8 cellular contexts compared by ENCODE assay signal in genomic region chr21:44817506-44817880, GRCh38. TPM values are rescaled to one million over a fixed set of nuclear protein-coding genes. Genes with fewer than 3 reads are reported as not detected.
DNase-seq lines count a peak whose midpoint lies in the region; ATAC-seq and TF ChIP-seq lines count a peak whose summit lies in the region.

No MANE protein-coding gene starts in this region.

- CTCF ChIA-PET in PC-3 (lab: Charles Lee), result no interaction called here

- BruUV-seq in PC-3 (replicated peaks; lab: Mats Ljungman, UMichigan), result no TSS peak

- intact Hi-C loops in PC-3 (cut with micrococcal nuclease) (loop anchor here (2.0 kb wide), 2 partner anchors 15 to 53 kb away; no protein-coding TSS in a partner anchor), esophagus squamous epithelium (cut with DNase I) (no loop called here)

- H3K27ac ChIP-seq in HUES6 (ENCODE audit: low read depth, low read length) (no peak overlapping the region; the same call in 1 of the 2 replicates), PC-3 (ENCODE audit: low read length) (peak overlapping the region; percentile 59), esophagus squamous epithelium (peak overlapping the region; percentile 85 to 96 (median 92))

- no peaks in the 10 kb centered on the region for H3K9me2 ChIP-seq in PC-3 (replicated peaks; ENCODE audit: low read length)

- DNase-seq in COR-L47 (lab: John Stamatoyannopoulos, UW) (peak; percentile 80), PC-3 (peak; percentile 92), activated T-helper 1 cell treated with Interleukin-2 at 50 U/mL for 16 hours (ENCODE audit: low read depth) (peak; percentile 92), esophagus squamous epithelium (lab: John Stamatoyannopoulos, UW) (peak; percentile 48), myocyte (ENCODE audit: low read depth) (peak; percentile 86)
- DNase-seq in stimulated activated CD8-positive, alpha-beta memory T cell treated with anti-CD3 and anti-CD28 coated beads, Interleukin-4, amount 100 ng/mL, for 48 hours, result peak; percentile 96

- ATAC-seq in GM21447 (IDR thresholded peaks at IDR 0.05; ENCODE audit: unreplicated experiment), result peak; percentile 63
- ATAC-seq in PC-3, result peak; percentile 89

- H3K36me3 ChIP-seq in HUES6 (ENCODE audit: control insufficient read depth, insufficient read depth, low read length) (peaks cover 12% of the 10 kb centered on the region), PC-3 (ENCODE audit: low read depth, low read length) (peaks cover 15% of the 10 kb centered on the region; the same call in 1 of the 2 replicates), esophagus squamous epithelium (peaks cover 0 to 15% (median 0%) of the 10 kb centered on the region in 3 donors)

- WGBS in esophagus squamous epithelium, 2 donors, result no CpG with 5 or more reads among the region's 43 CpGs

- H3K4me1 ChIP-seq in HUES6 (ENCODE audit: control insufficient read depth, insufficient read depth, low read length) (peaks cover 29% of the 10 kb centered on the region), PC-3 (ENCODE audit: insufficient read depth, low read length) (peaks cover 12% of the 10 kb centered on the region), esophagus squamous epithelium (peaks cover 16 to 45% (median 20%) of the 10 kb centered on the region in 3 donors)

- 0 out of 2 replicates have a peak, but pooled peaks cover 5% of the 10 kb centered on the region for H3K27me3 ChIP-seq in HUES6 (ENCODE audit: control insufficient read depth, insufficient read depth, low read length)
- no peaks in the 10 kb centered on the region for H3K27me3 ChIP-seq in PC-3 (ENCODE audit: low read length)
- no peaks in the 10 kb centered on the region for H3K27me3 ChIP-seq in esophagus squamous epithelium

- H2AFZ ChIP-seq in PC-3 (ENCODE audit: low read length), result no peak overlapping the region

- no peaks in the 10 kb centered on the region for H3F3A ChIP-seq in PC-3 (ENCODE audit: low read length, unreplicated experiment)

- peak overlapping the region; percentile 94 for H3K4me3 ChIP-seq in HUES6 (ENCODE audit: low read depth, low read length)
- peak overlapping the region; percentile 99 for H3K4me3 ChIP-seq in PC-3 (ENCODE audit: low read length)
- H3K4me3 ChIP-seq in esophagus squamous epithelium, result peak overlapping the region; percentile 55 to 85 (median 80)

- H4K20me1 ChIP-seq in PC-3 (ENCODE audit: low read length), result peaks cover 45% of the 10 kb centered on the region

- POLR2A ChIA-PET in PC-3 (lab: Charles Lee; ENCODE audit: unreplicated experiment), result interaction anchor here (0.5 to 1.0 kb wide), 6 partner anchors 16 to 241 kb away, joined by 4 to 8 read pairs (median 5); partner anchors contain the start of gene UBE2G2

- peaks cover 54% of the 10 kb centered on the region for H3K79me2 ChIP-seq in PC-3 (ENCODE audit: low read length)

- H3K9me3 ChIP-seq in HUES6 (ENCODE audit: control insufficient read depth, insufficient read depth, low read depth, low read length) (peaks cover 36% of the 10 kb centered on the region), PC-3 (ENCODE audit: low read length) (no peaks in the 10 kb centered on the region), esophagus squamous epithelium (peaks cover 0 to 29% (median 0%) of the 10 kb centered on the region in 3 donors)

- TF ChIP-seq POLR2A in esophagus squamous epithelium (IDR thresholded peaks at IDR 0.05), result no peak

- H3K4me2 ChIP-seq in PC-3 (ENCODE audit: low read length), result peak overlapping the region; percentile 98

- H3K9ac ChIP-seq in HUES6 (ENCODE audit: low read length) (peak overlapping the region; percentile 90), PC-3 (ENCODE audit: low read length) (peak overlapping the region; percentile 94)

- TF ChIP-seq CTCF in PC-3 (conservative IDR thresholded peaks at IDR 0.05; ENCODE audit: low read depth, low read length), result no peak
- TF ChIP-seq CTCF in esophagus squamous epithelium (IDR thresholded peaks at IDR 0.05), result no peak

RNA-seq across cellular contexts. Expression of gene SUMO3, which starts 0.4 kb away (rescaled TPM):
- total RNA-seq in PC-3 (2014; rRNA removed), result 242 and 290 TPM in 2 replicates
- 10 to 100 TPM; 22.9 to 55.0 (median 46.5) TPM for total RNA-seq in esophagus squamous epithelium
- 78.6 and 79.5 TPM in 2 replicates for total RNA-seq in myocyte
- 123 TPM for polyA plus RNA-seq in myocyte (2012)

RNA-seq across cellular contexts. Expression of gene UBE2G2, which starts 15.9 kb away (rescaled TPM):
- total RNA-seq in PC-3 (2014; rRNA removed), result 159 and 189 TPM in 2 replicates
- total RNA-seq in esophagus squamous epithelium, result 10 to 100 TPM; 27.9 to 70.0 (median 51.1) TPM
- total RNA-seq in myocyte, result 98.0 and 99.8 TPM in 2 replicates
- 113 TPM for polyA plus RNA-seq in myocyte (2012)

RNA-seq across cellular contexts. Expression of gene PTTG1IP, which starts 56.0 kb away (rescaled TPM):
- total RNA-seq in PC-3 (2014; rRNA removed) (330 and 455 TPM in 2 replicates), esophagus squamous epithelium (100 to 1,000 TPM in 3 of 4 donors, 10 to 100 TPM in 1; 83.1 to 132 (median 114) TPM), myocyte (207 and 246 TPM in 2 replicates)
- 370 TPM for polyA plus RNA-seq in myocyte (2012)
